11 cellular contexts compared by ENCODE assay signal in genomic region chrX:46710927-46711623, GRCh38. TPM values are rescaled to one million over a fixed set of nuclear protein-coding genes. Genes with fewer than 3 reads are reported as not detected.
DNase-seq lines count a peak whose midpoint lies in the region; ATAC-seq and TF ChIP-seq lines count a peak whose summit lies in the region.
"Had no signal": no experiment of that assay in that cellular context is flagged by ENCODE, and none has a peak within 500 bp of the region (broad histone marks: within the 10 kb centered on the region; RNA-seq: fewer than 3 reads in every experiment).

No MANE protein-coding gene starts in this region.

- H3K9ac ChIP-seq in HCT116 (ENCODE audit: low read length), result no peak overlapping the region

- H3K27me3 ChIP-seq in HCT116 (ENCODE audit: insufficient read depth, low read length), result no peaks in the 10 kb centered on the region
- no peaks in the 10 kb centered on the region for H3K27me3 ChIP-seq in upper lobe of right lung
- no peaks in the 10 kb centered on the region for H3K27me3 ChIP-seq in aorta (ENCODE audit: control insufficient read depth in 1 of 2, insufficient read depth in 2 of 2, low read length in 1 of 2)
- H3K27me3 ChIP-seq: esophagus squamous epithelium had no signal

- H3K9me3 ChIP-seq in HCT116 (ENCODE audit: control insufficient read depth in 1 of 2, insufficient read depth in 1 of 2, low read depth in 1 of 2, low read length in 2 of 2) (no peaks in the 10 kb centered on the region), upper lobe of right lung (no peaks in the 10 kb centered on the region), aorta (ENCODE audit: control insufficient read depth, low read length) (no peaks in the 10 kb centered on the region)
- H3K9me3 ChIP-seq: esophagus squamous epithelium had no signal

- POLR2A ChIA-PET in HCT116 (lab: Charles Lee), result no interaction called here

- H3K27ac ChIP-seq in HCT116 (ENCODE audit: low read depth, low read length) (no peak overlapping the region), upper lobe of right lung (no peak overlapping the region), aorta (ENCODE audit: low read depth in 1 of 2, low read length in 2 of 2) (no peak overlapping the region)
- H3K27ac ChIP-seq: esophagus squamous epithelium had no signal

- TF ChIP-seq CTCF in HCT116 (IDR thresholded peaks at IDR 0.05 in 2 of 3, conservative IDR thresholded peaks at IDR 0.05 in 1 of 3; ENCODE audit: borderline replicate concordance in 1 of 3, insufficient read depth in 1 of 3, low read depth in 2 of 3, low read length in 2 of 3), result no peak
- no peak for TF ChIP-seq CTCF in upper lobe of right lung (IDR thresholded peaks at IDR 0.05)

- no TSS peak for BruUV-seq in HCT116 (replicated peaks; lab: Mats Ljungman, UMichigan)

- ATAC-seq in HCT116 (no peak), upper lobe of right lung (no peak), aorta (ENCODE audit: low FRiP score) (no peak)

- H3K4me3 ChIP-seq in HCT116 (replicated peaks in 1 of 2; ENCODE audit: low read depth in 1 of 2, low read length in 2 of 2) (no peak overlapping the region), upper lobe of right lung (no peak overlapping the region), aorta (ENCODE audit: low read length in 2 of 2) (no peak overlapping the region)
- H3K4me3 ChIP-seq: esophagus squamous epithelium, lung had no signal

- no peak overlapping the region for H2AFZ ChIP-seq in HCT116 (ENCODE audit: low read depth, low read length, poor library complexity, severe bottlenecking)

- intact Hi-C loops in HCT116 (cut with micrococcal nuclease) (no loop called here), upper lobe of right lung (cut with DNase I) (no loop called here), aorta (cut with DNase I) (no loop called here)

- CTCF ChIA-PET in HCT116 (lab: Charles Lee), result no interaction called here

- H3K9me2 ChIP-seq in HCT116 (ENCODE audit: insufficient read depth), result no peaks in the 10 kb centered on the region

- no peak for TF ChIP-seq POLR2A in HCT116 (IDR thresholded peaks at IDR 0.05; ENCODE audit: borderline replicate concordance, extremely low read depth, insufficient read depth, insufficient read length)

- no peaks in the 10 kb centered on the region for H4K20me1 ChIP-seq in HCT116 (ENCODE audit: insufficient read depth)

- 0 out of 2 replicates have a peak, but pooled peaks cover 4% of the 10 kb centered on the region for H3K79me2 ChIP-seq in HCT116 (ENCODE audit: insufficient read depth, low read length)

- peaks cover 7 to 25% of the 10 kb centered on the region in 2 experiments; a peak in 2 of 4 replicates for H3K4me1 ChIP-seq in HCT116 (ENCODE audit: control insufficient read depth in 1 of 2, insufficient read depth in 2 of 2, low read length in 2 of 2)
- H3K4me1 ChIP-seq in upper lobe of right lung, result no peaks in the 10 kb centered on the region
- no peaks in the 10 kb centered on the region for H3K4me1 ChIP-seq in aorta (ENCODE audit: control insufficient read depth in 1 of 2, insufficient read depth in 2 of 2, low read length in 2 of 2)

- H3K4me2 ChIP-seq in HCT116 (ENCODE audit: low read length), result peak overlapping the region; percentile 12; the same call in 1 of the 2 replicates

- 62 to 81% methylated on average over 8 of the region's 8 CpGs for WGBS in aorta, 2 donors

- TF ChIP-seq RAD21 in HCT116 (IDR thresholded peaks at IDR 0.05; ENCODE audit: low read depth), result no peak

- no peaks in the 10 kb centered on the region for H3K36me3 ChIP-seq in HCT116 (ENCODE audit: control insufficient read depth in 1 of 2, insufficient read depth in 2 of 2, low read length in 2 of 2)
- no peaks in the 10 kb centered on the region for H3K36me3 ChIP-seq in upper lobe of right lung
- no peaks in the 10 kb centered on the region for H3K36me3 ChIP-seq in aorta (ENCODE audit: control insufficient read depth in 1 of 2, insufficient read depth in 2 of 2, low read length in 1 of 2)
- H3K36me3 ChIP-seq: esophagus squamous epithelium had no signal

- RAD21 ChIA-PET in HCT116 (lab: Charles Lee; ENCODE audit: low non-redundant PET in 1 of 2, low total read pairs in 2 of 2, uncharacterized antibody in 2 of 2, unreplicated experiment in 2 of 2), result no interaction called here

- DNase-seq in NCI-H510A treated with DMSO at 0.1 percent for 48 hours (lab: John Stamatoyannopoulos, UW), result peak; percentile 7
- DNase-seq in NCI-H510A (lab: John Stamatoyannopoulos, UW), result no peak
- DNase-seq in HCT116 (ENCODE audit: low read depth, low spot score), result no peak
- peak; percentile 60 for DNase-seq in NCI-H82 (lab: John Stamatoyannopoulos, UW)
- DNase-seq in iPS-NIHi7 (ENCODE audit: extremely low spot score), result peak; percentile 31
- no peak for DNase-seq in upper lobe of right lung
- DNase-seq in aorta, result no peak
- DNase-seq in LoVo (ENCODE audit: low spot score), result no peak
- DNase-seq: activated naive CD4-positive, alpha-beta T cell treated with Interleukin-2 at 50 U/mL for 16 hours; esophagus squamous epithelium had no signal

TF ChIP-seq in HCT116, 20 proteins besides CTCF, POLR2A, EP300 and RAD21:
- no peak for TF ChIP-seq TCF7L2 (IDR thresholded peaks at IDR 0.05; ENCODE audit: borderline replicate concordance, extremely low read depth, insufficient read depth, insufficient read length)
- TF ChIP-seq FOSL1 (IDR thresholded peaks at IDR 0.05; ENCODE audit: low read depth), result no peak
- no peak for TF ChIP-seq ATF3 (IDR thresholded peaks at IDR 0.05)
- TF ChIP-seq EZH2phosphoT487 (IDR thresholded peaks at IDR 0.05; ENCODE audit: borderline replicate concordance), result no peak
- no peak for TF ChIP-seq ZBTB33 (IDR thresholded peaks at IDR 0.05; ENCODE audit: extremely low read depth, insufficient replicate concordance, low read length)
- no peak for TF ChIP-seq SP1 (IDR thresholded peaks at IDR 0.05; ENCODE audit: low read depth)
- TF ChIP-seq JUND (IDR thresholded peaks at IDR 0.05), result no peak

RNA-seq across cellular contexts. Expression of gene SLC9A7, which starts 47.8 kb away (rescaled TPM):
- total RNA-seq in HCT116 (2021; ENCODE audit: unreplicated experiment) (18.6 TPM), upper lobe of right lung (8.8 TPM), aorta (1 to 10 TPM; 2.5 to 3.0 TPM)
- 12.9 and 14.4 TPM in 2 replicates for polyA plus RNA-seq in HCT116 (2012)
- under 1 TPM; 0.33 to 0.38 TPM for polyA plus RNA-seq in aorta

Comparison
In these comparisons a context has a peak if more than half of its experiments do, and no peak if none do; other contexts are left out.
1. DNase-seq: peak in NCI-H510A treated with DMSO at 0.1 percent for 48 hours (single experiment), NCI-H82 (single experiment) and iPS-NIHi7 (single experiment); none in NCI-H510A (single experiment), HCT116 (single experiment), upper lobe of right lung (single experiment), aorta (0 of 2) and LoVo (single experiment).